Comparison of ENCODE assay signal across 9 cellular contexts in genomic region chr4:151362404-151363164, GRCh38. TPM values are rescaled to one million over a fixed set of nuclear protein-coding genes. Genes with fewer than 3 reads are reported as not detected.
A peak's percentile ranks its signal among the peaks of the same experiment; 100 is the strongest.
DNase-seq lines count a peak whose midpoint lies in the region; ATAC-seq lines count a peak whose summit lies in the region.
"Had no signal": no experiment of that assay in that cellular context is flagged by ENCODE, and none has a peak within 500 bp of the region (broad histone marks: within the 10 kb centered on the region; RNA-seq: fewer than 3 reads in every experiment).

No MANE protein-coding gene starts in this region.

- POLR2A ChIA-PET in activated CD4-positive, alpha-beta memory T cell treated with anti-CD3 and anti-CD28 coated beads for 36 hours (lab: Charles Lee) = no interaction called here

- peak; percentile 72 for DNase-seq in COLO668 (lab: John Stamatoyannopoulos, UW; ENCODE audit: unreplicated experiment)
- DNase-seq in NCI-H82 (lab: John Stamatoyannopoulos, UW) = peak; percentile 90
- peak; percentile 86 for DNase-seq in activated CD4-positive, alpha-beta memory T cell treated with anti-CD3 and anti-CD28 coated beads for 36 hours
- DNase-seq in effector CD4-positive, alpha-beta T cell = peak; percentile 62
- DNase-seq in lung microvascular endothelial cell (ENCODE audit: low read depth in 2 of 2) = peak; percentile 88 to 92
- peak; percentile 45 for DNase-seq in stimulated activated CD8-positive, alpha-beta memory T cell treated with anti-CD3 and anti-CD28 coated beads, Interleukin-15, amount 100 ng/mL, for 1 hour (ENCODE audit: low read depth)

- H3K4me3 Mint-ChIP-seq in activated CD4-positive, alpha-beta memory T cell treated with anti-CD3 and anti-CD28 coated beads for 36 hours = no peak overlapping the region
- H3K4me3 Mint-ChIP-seq: dendritic cell treated with granulocyte-macrophage colony-stimulating factor and Interleukin-4, amounts not matched to agents 40 ng/mL and 50 ng/mL, for 4 days had no signal

- CTCF ChIA-PET in activated CD4-positive, alpha-beta memory T cell treated with anti-CD3 and anti-CD28 coated beads for 36 hours (lab: Charles Lee) = interaction anchor here (0.7 to 1.2 kb wide), 4 partner anchors 48 to 245 kb away, joined by 3 to 6 read pairs (median 4); partner anchors contain the start of gene PRSS48

- H3K9me3 Mint-ChIP-seq in activated CD4-positive, alpha-beta memory T cell treated with anti-CD3 and anti-CD28 coated beads for 36 hours = no peaks in the 10 kb centered on the region
- H3K9me3 Mint-ChIP-seq: dendritic cell treated with granulocyte-macrophage colony-stimulating factor and Interleukin-4, amounts not matched to agents 40 ng/mL and 50 ng/mL, for 4 days had no signal

- ATAC-seq in GM19452 (IDR thresholded peaks at IDR 0.05; ENCODE audit: unreplicated experiment) = peak; percentile 98
- ATAC-seq in HG03520 (IDR thresholded peaks at IDR 0.05; ENCODE audit: unreplicated experiment) = peak; percentile 99

- peaks cover 2% of the 10 kb centered on the region for H3K4me1 Mint-ChIP-seq in activated CD4-positive, alpha-beta memory T cell treated with anti-CD3 and anti-CD28 coated beads for 36 hours (ENCODE audit: low read depth)

- no peaks in the 10 kb centered on the region for H3K36me3 Mint-ChIP-seq in activated CD4-positive, alpha-beta memory T cell treated with anti-CD3 and anti-CD28 coated beads for 36 hours

- H3K27ac Mint-ChIP-seq in activated CD4-positive, alpha-beta memory T cell treated with anti-CD3 and anti-CD28 coated beads for 36 hours = no peak overlapping the region
- H3K27ac Mint-ChIP-seq: dendritic cell treated with granulocyte-macrophage colony-stimulating factor and Interleukin-4, amounts not matched to agents 40 ng/mL and 50 ng/mL, for 4 days had no signal

- H3K27me3 Mint-ChIP-seq in activated CD4-positive, alpha-beta memory T cell treated with anti-CD3 and anti-CD28 coated beads for 36 hours = no peaks in the 10 kb centered on the region

- intact Hi-C loops in activated CD4-positive, alpha-beta memory T cell treated with anti-CD3 and anti-CD28 coated beads for 36 hours (cut with micrococcal nuclease) = loop anchor here (1.0 to 2.0 kb wide), 3 partner anchors 46 to 245 kb away; partner anchors contain the start of gene PRSS48

RNA-seq across cellular contexts. Expression of gene SH3D19, which starts 37.2 kb away (rescaled TPM):
- under 1 TPM in 1 of 2 experiments, not detected in 1; 0.68 TPM for total RNA-seq in activated CD4-positive, alpha-beta memory T cell treated with anti-CD3 and anti-CD28 coated beads for 36 hours
- total RNA-seq in lung microvascular endothelial cell = 30.7 and 36.3 TPM in 2 replicates

RNA-seq across cellular contexts. Expression of gene FHIP1A, which starts 46.4 kb away (rescaled TPM):
- total RNA-seq in activated CD4-positive, alpha-beta memory T cell treated with anti-CD3 and anti-CD28 coated beads for 36 hours = under 1 TPM; 0.45 to 0.46 TPM
- 0.22 and 0.60 TPM in 2 replicates for total RNA-seq in lung microvascular endothelial cell

Comparison
In these comparisons a context has a peak if more than half of its experiments do, and no peak if none do; other contexts are left out.
1. Peak in every context shown above with its lines: DNase-seq and ATAC-seq.
2. RNA of gene SH3D19, which starts 37.2 kb away (total RNA-seq): 30.7 to 36.3 TPM in lung microvascular endothelial cell; 0.68 TPM in activated CD4-positive, alpha-beta memory T cell treated with anti-CD3 and anti-CD28 coated beads for 36 hours; every median in the first group is over 10 times any median in the second.